11 cellular contexts compared by ENCODE assay signal in the genomic region with DNA sequence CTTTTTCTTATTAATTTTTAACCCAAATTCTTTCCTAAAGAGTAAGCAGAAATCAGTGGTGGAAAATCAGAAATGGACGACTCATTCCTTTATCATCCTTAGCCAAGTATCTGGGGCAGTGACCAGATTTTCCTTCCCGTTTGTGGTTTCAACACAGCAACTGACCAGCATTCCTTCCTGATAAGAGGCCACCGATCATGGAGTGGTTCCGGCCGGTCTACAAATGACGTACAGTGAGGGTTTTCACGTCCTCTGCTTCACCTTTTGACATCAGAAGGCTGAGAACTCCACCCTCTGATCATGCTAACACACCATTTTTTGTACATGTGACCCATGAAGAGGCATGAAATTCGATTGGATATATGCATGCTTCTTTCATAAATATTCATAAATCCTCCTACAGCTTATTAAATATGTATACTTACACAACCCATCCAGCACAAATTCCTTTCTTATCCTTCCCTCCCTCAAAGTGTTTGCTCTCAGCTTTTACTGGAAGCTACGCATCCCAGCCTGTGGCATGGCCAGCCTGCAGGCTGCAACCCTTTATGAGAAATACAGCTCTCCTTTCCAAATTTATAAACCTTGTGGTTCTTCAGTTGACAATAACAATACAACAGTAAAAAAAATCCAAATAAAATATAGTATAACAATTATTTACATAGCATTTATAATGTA.
DNase-seq lines count a peak whose midpoint lies in the region; ATAC-seq and TF ChIP-seq lines count a peak whose summit lies in the region.
"Had no signal": no experiment of that assay in that cellular context is flagged by ENCODE, and none has a peak within 500 bp of the region (broad histone marks: within the 10 kb centered on the region; RNA-seq: fewer than 3 reads in every experiment).

No MANE protein-coding gene starts in this region.

- no peak overlapping the region for H3K4me2 ChIP-seq in fibroblast of lung (ENCODE audit: extremely low read depth, insufficient read depth, low read length)
- no peak overlapping the region for H3K4me2 ChIP-seq in trophoblast cell (ENCODE audit: low read length)

- H4K91ac ChIP-seq in trophoblast cell (ENCODE audit: low read depth, low read length), result no peak overlapping the region

- peak; percentile 74 for DNase-seq in GM04503 (ENCODE audit: low read depth)
- peak; percentile 33 for DNase-seq in RKO (ENCODE audit: low spot score)
- DNase-seq in fibroblast of lung (ENCODE audit: low read depth in 2 of 2), result peak; percentile 92 to 97
- peak; percentile 64 to 84 for DNase-seq in trophoblast cell
- no peak for DNase-seq in NCI-H1417 (lab: John Stamatoyannopoulos, UW)
- DNase-seq in KG1 (lab: John Stamatoyannopoulos, UW), result no peak
- DNase-seq in SIG-M5 (lab: John Stamatoyannopoulos, UW), result no peak
- DNase-seq: activated CD8-positive, alpha-beta memory T cell treated with anti-CD3 and anti-CD28 coated beads for 24 hours; NCI-H2171 treated with DMSO at 0.1 percent for 48 hours had no signal

- H3K23ac ChIP-seq in trophoblast cell (ENCODE audit: low read length), result no peak overlapping the region

- H3K9me3 ChIP-seq in fibroblast of lung (ENCODE audit: control insufficient read depth, insufficient read depth, low read depth, low read length), result no peaks in the 10 kb centered on the region
- H3K9me3 ChIP-seq in trophoblast cell (ENCODE audit: insufficient read depth, low read depth, low read length), result no peaks in the 10 kb centered on the region
- H3K9me3 ChIP-seq: adrenal gland had no signal

- H3K4me1 ChIP-seq in fibroblast of lung (ENCODE audit: control insufficient read depth, extremely low read depth, insufficient read depth, low read length) (no peaks in the 10 kb centered on the region), trophoblast cell (ENCODE audit: control insufficient read depth in 1 of 2, insufficient read depth in 2 of 2, low read length in 2 of 2) (no peaks in the 10 kb centered on the region)
- H3K4me1 ChIP-seq: adrenal gland had no signal

- H2BK120ac ChIP-seq in trophoblast cell (ENCODE audit: insufficient read depth, low read length, poor library complexity), result no peak overlapping the region

- no peak overlapping the region for H3K4ac ChIP-seq in trophoblast cell (ENCODE audit: low read depth, low read length)

- H2BK12ac ChIP-seq in trophoblast cell (ENCODE audit: low read length), result no peak overlapping the region

- H3K79me2 ChIP-seq in fibroblast of lung (ENCODE audit: control insufficient read depth, insufficient read depth, low read length), result no peaks in the 10 kb centered on the region
- no peaks in the 10 kb centered on the region for H3K79me2 ChIP-seq in trophoblast cell (ENCODE audit: control insufficient read depth, insufficient read depth, low read length, poor library complexity)

- no peak overlapping the region for H3K14ac ChIP-seq in trophoblast cell (ENCODE audit: low read length)

- no peak overlapping the region for H3K9ac ChIP-seq in fibroblast of lung (ENCODE audit: insufficient read depth, low read length)
- H3K9ac ChIP-seq in trophoblast cell (ENCODE audit: low read length), result no peak overlapping the region

- whole genome bisulfite sequencing in trophoblast cell (ENCODE audit: extremely low coverage, insufficient coverage, insufficient read length), result no CpG with 5 or more reads among the region's 9 CpGs

- H3K36me3 ChIP-seq in fibroblast of lung (ENCODE audit: control insufficient read depth, insufficient read depth, low read length), result no peaks in the 10 kb centered on the region
- no peaks in the 10 kb centered on the region for H3K36me3 ChIP-seq in trophoblast cell (ENCODE audit: control insufficient read depth in 1 of 2, insufficient read depth in 2 of 2, low read length in 2 of 2)
- H3K36me3 ChIP-seq: adrenal gland had no signal

- H3K4me3 ChIP-seq in fibroblast of lung (replicated peaks in 1 of 4; ENCODE audit: control extremely low read depth in 1 of 4, insufficient read depth in 1 of 4, low read depth in 3 of 4, low read length in 4 of 4) (no peak overlapping the region), trophoblast cell (ENCODE audit: low read depth, low read length) (no peak overlapping the region)
- H3K4me3 ChIP-seq: adrenal gland had no signal

- no peak overlapping the region for H3K18ac ChIP-seq in trophoblast cell (ENCODE audit: low read length)

- H2AK5ac ChIP-seq in trophoblast cell (ENCODE audit: low read length), result no peak overlapping the region

- no peaks in the 10 kb centered on the region for H3K79me1 ChIP-seq in trophoblast cell (ENCODE audit: low read length)

- no peak overlapping the region for H2AFZ ChIP-seq in fibroblast of lung (ENCODE audit: low read length)
- H2AFZ ChIP-seq in trophoblast cell (ENCODE audit: insufficient read depth, low read length, poor library complexity), result no peak overlapping the region

- ATAC-seq in GM19324 (IDR thresholded peaks at IDR 0.05; ENCODE audit: low FRiP score, unreplicated experiment), result no peak

- H4K20me1 ChIP-seq in fibroblast of lung (ENCODE audit: control insufficient read depth, extremely low read depth, insufficient read depth, low read length), result no peaks in the 10 kb centered on the region

- H4K8ac ChIP-seq in trophoblast cell (ENCODE audit: low read depth, low read length), result no peak overlapping the region

- H3K27ac ChIP-seq in fibroblast of lung (ENCODE audit: insufficient read depth, low read length) (peak overlapping the region; percentile 73), trophoblast cell (ENCODE audit: low read depth, low read length) (no peak overlapping the region)
- H3K27ac ChIP-seq: adrenal gland had no signal

- no peak overlapping the region for H2BK5ac ChIP-seq in trophoblast cell (ENCODE audit: low read depth, low read length, poor library complexity)

- H3K27me3 ChIP-seq in fibroblast of lung (ENCODE audit: control insufficient read depth, insufficient read depth, low read length) (no peaks in the 10 kb centered on the region), trophoblast cell (ENCODE audit: insufficient read depth, low read length) (no peaks in the 10 kb centered on the region)

- H4K12ac ChIP-seq in trophoblast cell (ENCODE audit: low read depth, low read length), result no peak overlapping the region

- TF ChIP-seq CTCF in fibroblast of lung (conservative IDR thresholded peaks at IDR 0.05 in 1 of 2, IDR thresholded peaks at IDR 0.05 in 1 of 2; ENCODE audit: low read depth in 1 of 2, low read length in 2 of 2), result no peak

Comparison
In these comparisons a context has a peak if more than half of its experiments do, and no peak if none do; other contexts are left out.
1. DNase-seq: peak in GM04503 (single experiment), RKO (single experiment), fibroblast of lung (2 of 2) and trophoblast cell (2 of 2); none in NCI-H1417 (0 of 3), KG1 (single experiment) and SIG-M5 (single experiment).